Comparison of ENCODE assay signal across 1 cellular context in genomic region chr12:42330097-42330496, GRCh38.
A peak's percentile ranks its signal among the peaks of the same experiment; 100 is the strongest.
TF ChIP-seq lines count a peak whose summit lies in the region.

No MANE protein-coding gene starts in this region.

TF ChIP-seq in K562, 482 proteins besides CTCF, POLR2A, EP300 and RAD21:
- TF ChIP-seq SPI1 (IDR thresholded peaks at IDR 0.05; ENCODE audit: borderline replicate concordance, low read depth, low read length): peak; percentile 26; the same call in 1 of the 2 replicates
